Comparison of ENCODE assay signal across 1 cellular context in the genomic region with DNA sequence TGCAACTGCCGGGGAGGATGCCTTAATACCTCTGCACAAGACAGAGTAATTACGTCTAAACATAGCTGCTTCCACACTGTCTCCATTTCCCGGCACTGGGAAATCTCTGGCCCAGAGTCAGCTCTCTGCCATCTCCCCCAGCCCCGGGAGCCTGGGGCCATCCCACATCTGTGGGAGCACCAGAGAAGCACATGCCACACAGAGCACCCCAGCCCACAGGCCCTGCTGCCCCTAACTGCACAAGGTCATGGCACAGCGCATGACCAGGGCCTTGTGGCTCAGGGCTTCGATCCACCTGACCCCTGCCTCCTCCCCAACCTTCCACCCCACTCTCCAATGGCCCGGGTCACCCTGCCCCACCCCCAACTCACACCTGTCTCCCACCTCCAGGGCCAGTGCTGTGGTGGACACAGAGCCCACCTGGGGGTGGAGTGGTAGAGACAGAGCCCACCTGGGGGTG.
TF ChIP-seq lines count a peak whose summit lies in the region.

No MANE protein-coding gene starts in this region.

TF ChIP-seq in H1, 55 proteins besides CTCF, POLR2A, EP300 and RAD21:
- TF ChIP-seq KDM1A (IDR thresholded peaks at IDR 0.05; ENCODE audit: borderline replicate concordance, low read length) = no peak
- TF ChIP-seq CHD1 (IDR thresholded peaks at IDR 0.05; ENCODE audit: low read depth, low read length) = no peak
- no peak for TF ChIP-seq ASH2L (IDR thresholded peaks at IDR 0.05; ENCODE audit: low read length)
- no peak for TF ChIP-seq JUN (IDR thresholded peaks at IDR 0.05; ENCODE audit: low read depth, low read length)
- no peak for TF ChIP-seq EGR1 (IDR thresholded peaks at IDR 0.05; ENCODE audit: borderline replicate concordance, low read depth, low read length)
- TF ChIP-seq SRF (IDR thresholded peaks at IDR 0.05; ENCODE audit: low read depth, low read length) = no peak
- TF ChIP-seq RFX5 (IDR thresholded peaks at IDR 0.05; ENCODE audit: borderline replicate concordance, low read depth, low read length) = no peak
- no peak for TF ChIP-seq BRCA1 (IDR thresholded peaks at IDR 0.05; ENCODE audit: low read depth, low read length)
- no peak for TF ChIP-seq NRF1 (IDR thresholded peaks at IDR 0.05; ENCODE audit: low read depth, low read length)
- TF ChIP-seq POU5F1 (IDR thresholded peaks at IDR 0.05; ENCODE audit: low read depth, low read length) = no peak
- TF ChIP-seq HDAC6 (IDR thresholded peaks at IDR 0.05; ENCODE audit: low read depth, low read length) = no peak
- no peak for TF ChIP-seq ZNF274 (IDR thresholded peaks at IDR 0.05; ENCODE audit: borderline replicate concordance, extremely low read depth, low read length)
- no peak for TF ChIP-seq RBBP5 (IDR thresholded peaks at IDR 0.05; ENCODE audit: borderline replicate concordance, low read depth, low read length)
- no peak for TF ChIP-seq SIX5 (IDR thresholded peaks at IDR 0.05; ENCODE audit: low read depth, low read length)
- no peak for TF ChIP-seq POLR2AphosphoS5 (IDR thresholded peaks at IDR 0.05; ENCODE audit: low read depth, low read length)
- TF ChIP-seq YY1 (IDR thresholded peaks at IDR 0.05; ENCODE audit: low read depth, low read length) = no peak
TF ChIP-seq in H1: peak in this region for 0.
